ENCODE assay signal across 26 cellular contexts in genomic region chr17:56925088-56925487, GRCh38.
"Had no signal": no experiment of that assay in that cellular context is flagged by ENCODE, and none has a peak within 500 bp of the region (broad histone marks: within the 10 kb centered on the region; RNA-seq: fewer than 3 reads in every experiment).

No MANE protein-coding gene starts in this region.

- H3K4me3 Mint-ChIP-seq: dendritic cell treated with granulocyte-macrophage colony-stimulating factor and Interleukin-4, amounts not matched to agents 40 ng/mL and 50 ng/mL, for 4 days; effector memory CD8-positive, alpha-beta T cell; endodermal cell; immature natural killer cell had no signal

- H3K9me3 Mint-ChIP-seq: dendritic cell treated with granulocyte-macrophage colony-stimulating factor and Interleukin-4, amounts not matched to agents 40 ng/mL and 50 ng/mL, for 4 days; effector memory CD8-positive, alpha-beta T cell; immature natural killer cell had no signal

- ATAC-seq: effector memory CD8-positive, alpha-beta T cell; esophagus mucosa; gastrocnemius medialis; heart right ventricle; left cardiac atrium; left lung; left ventricle myocardium superior; lower lobe of right lung had no signal

- FAIRE-seq: endometrium, keratinocyte had no signal

- H3K4me1 Mint-ChIP-seq: endodermal cell, immature natural killer cell had no signal

- H3K36me3 ChIP-seq: colonic mucosa, esophagus squamous epithelium, gastrocnemius medialis, heart right ventricle, left lung, lower lobe of right lung had no signal

- H3K27ac Mint-ChIP-seq: dendritic cell treated with granulocyte-macrophage colony-stimulating factor and Interleukin-4, amounts not matched to agents 40 ng/mL and 50 ng/mL, for 4 days; effector memory CD8-positive, alpha-beta T cell; endodermal cell; immature natural killer cell had no signal

- H3K9me3 ChIP-seq: colonic mucosa, gastrocnemius medialis had no signal

- H3K27me3 ChIP-seq: colonic mucosa, esophagus squamous epithelium, gastrocnemius medialis, heart right ventricle, left lung had no signal

- H3K27me3 Mint-ChIP-seq: dendritic cell treated with granulocyte-macrophage colony-stimulating factor and Interleukin-4, amounts not matched to agents 40 ng/mL and 50 ng/mL, for 4 days; effector memory CD8-positive, alpha-beta T cell had no signal

- H3K4me3 ChIP-seq: colonic mucosa, esophagus squamous epithelium, gastrocnemius medialis, heart right ventricle, left lung, lower lobe of right lung had no signal

- H3K4me1 ChIP-seq: colonic mucosa, gastrocnemius medialis, left lung, lower lobe of right lung had no signal

- DNase-seq: colonic mucosa; cortex of kidney; effector CD8-positive, alpha-beta T cell; effector memory CD8-positive, alpha-beta T cell; endodermal cell; erythroblast; esophagus squamous epithelium; foreskin fibroblast; foreskin melanocyte; gastrocnemius medialis; glutamatergic neuron; head of caudate nucleus; heart right ventricle; hippocampal formation; immature natural killer cell; left cardiac atrium; left lung; left ventricle myocardium superior; lower lobe of right lung; mesenchymal stem cell; midbrain had no signal

- H3K27ac ChIP-seq: colonic mucosa, epithelial cell of prostate, esophagus squamous epithelium, gastrocnemius medialis, heart right ventricle, left lung, lower lobe of right lung had no signal
